In the genomic region with DNA sequence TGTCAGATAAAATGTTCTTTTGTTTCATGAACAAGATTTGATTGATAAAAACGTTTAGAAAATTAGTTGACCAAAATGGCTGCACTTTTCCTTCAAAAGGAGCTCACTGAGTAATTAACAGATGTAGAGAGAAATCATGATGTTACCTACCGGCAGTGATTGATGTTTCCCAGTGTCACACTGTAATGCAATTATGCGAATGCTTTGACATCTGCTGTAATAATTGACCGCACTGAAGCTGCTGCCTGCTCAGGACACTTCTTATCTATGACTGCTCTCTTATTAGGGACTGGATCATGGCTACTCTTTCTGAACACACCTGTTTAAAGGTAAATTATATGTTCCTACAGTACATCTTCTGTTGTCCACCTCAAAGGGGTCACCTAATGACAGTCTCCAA, we compare ENCODE assay signal across 19 cellular contexts.
DNase-seq lines count a peak whose midpoint lies in the region; ATAC-seq lines count a peak whose summit lies in the region.
"Had no signal": no experiment of that assay in that cellular context is flagged by ENCODE, and none has a peak within 500 bp of the region (broad histone marks: within the 10 kb centered on the region; RNA-seq: fewer than 3 reads in every experiment).

No MANE protein-coding gene starts in this region.

- H3K27me3 Mint-ChIP-seq in activated CD8-positive, alpha-beta T cell treated with anti-CD3 and anti-CD28 coated beads, Interleukin-2, amount 10 ng/mL, durations not matched to agents 7 days and 5 days (ENCODE audit: low read depth): peaks cover 10% of the 10 kb centered on the region
- peaks cover 6 to 10% of the 10 kb centered on the region in 2 donors for H3K27me3 Mint-ChIP-seq in T-cell

- no peak overlapping the region for H3K4me3 Mint-ChIP-seq in activated CD8-positive, alpha-beta T cell treated with anti-CD3 and anti-CD28 coated beads, Interleukin-2, amount 10 ng/mL, durations not matched to agents 7 days and 5 days
- no peak overlapping the region for H3K4me3 Mint-ChIP-seq in T-cell
- H3K4me3 Mint-ChIP-seq: CD4-positive, alpha-beta T cell; H9; T-helper 2 cell treated with Interferon-gamma antibody and Interleukin-4, amounts not matched to agents 5 μg/mL and 100 μg/mL, for 36 hours had no signal

- no peaks in the 10 kb centered on the region for H3K9me3 Mint-ChIP-seq in activated CD8-positive, alpha-beta T cell treated with anti-CD3 and anti-CD28 coated beads, Interleukin-2, amount 10 ng/mL, durations not matched to agents 7 days and 5 days (ENCODE audit: insufficient read depth)
- H3K9me3 Mint-ChIP-seq in T-cell: no peaks in the 10 kb centered on the region
- H3K9me3 Mint-ChIP-seq: CD4-positive, alpha-beta T cell; H9; T-helper 2 cell treated with Interferon-gamma antibody and Interleukin-4, amounts not matched to agents 5 μg/mL and 100 μg/mL, for 36 hours had no signal

- POLR2A ChIA-PET in activated CD8-positive, alpha-beta T cell treated with anti-CD3 and anti-CD28 coated beads, Interleukin-2, amount 10 ng/mL, durations not matched to agents 7 days and 5 days (lab: Charles Lee): interaction anchor here (0.6 kb wide), 1 partner anchor 212 kb away, joined by 4 read pairs; no protein-coding TSS in a partner anchor
- POLR2A ChIA-PET in T-cell (lab: Charles Lee): interaction anchor here (0.7 kb wide), 2 partner anchors 213 to 1781 kb away, joined by 4 read pairs; no protein-coding TSS in a partner anchor

- peak; percentile 21 for DNase-seq in NCI-H146 (lab: John Stamatoyannopoulos, UW)
- DNase-seq in NCI-H146 treated with DMSO at 0.1 percent for 48 hours (lab: John Stamatoyannopoulos, UW; ENCODE audit: unreplicated experiment): no peak
- DNase-seq in NCI-H2227 (lab: John Stamatoyannopoulos, UW; ENCODE audit: unreplicated experiment): peak; percentile 37
- DNase-seq in SK-N-DZ (ENCODE audit: low spot score): peak; percentile 93
- no peak for DNase-seq in activated CD8-positive, alpha-beta T cell treated with anti-CD3 and anti-CD28 coated beads, Interleukin-2, amount 10 ng/mL, durations not matched to agents 7 days and 5 days
- DNase-seq in NCI-H345 (lab: John Stamatoyannopoulos, UW): no peak
- no peak for DNase-seq in T-cell
- DNase-seq: ACHN; Caco-2; CD4-positive, alpha-beta T cell; GM23248; H9; NCI-H1105; NCI-H187; NCI-H226; NCI-H774 had no signal

- no peaks in the 10 kb centered on the region for H3K36me3 Mint-ChIP-seq in activated CD8-positive, alpha-beta T cell treated with anti-CD3 and anti-CD28 coated beads, Interleukin-2, amount 10 ng/mL, durations not matched to agents 7 days and 5 days (ENCODE audit: low read depth)
- H3K36me3 Mint-ChIP-seq in T-cell: no peaks in the 10 kb centered on the region

- no peak for ATAC-seq in activated CD8-positive, alpha-beta T cell treated with anti-CD3 and anti-CD28 coated beads, Interleukin-2, amount 10 ng/mL, durations not matched to agents 7 days and 5 days
- ATAC-seq in T-cell (replicated peaks in 1 of 4) (no peak), HG02970 (IDR thresholded peaks at IDR 0.05; ENCODE audit: low FRiP score, unreplicated experiment) (no peak)
- ATAC-seq: Right ventricle myocardium inferior had no signal

- no peaks in the 10 kb centered on the region for H3K4me1 Mint-ChIP-seq in activated CD8-positive, alpha-beta T cell treated with anti-CD3 and anti-CD28 coated beads, Interleukin-2, amount 10 ng/mL, durations not matched to agents 7 days and 5 days (ENCODE audit: low read depth)
- H3K4me1 Mint-ChIP-seq in T-cell: no peaks in the 10 kb centered on the region
- H3K4me1 Mint-ChIP-seq: H9 had no signal

- CTCF ChIA-PET in activated CD8-positive, alpha-beta T cell treated with anti-CD3 and anti-CD28 coated beads, Interleukin-2, amount 10 ng/mL, durations not matched to agents 7 days and 5 days (lab: Charles Lee): no interaction called here
- CTCF ChIA-PET in T-cell (lab: Charles Lee): interaction anchor here in 1 of 2 donors (0.6 kb wide), 1 partner anchor 55 kb away, joined by 3 read pairs; no protein-coding TSS in a partner anchor

- H3K27ac Mint-ChIP-seq in activated CD8-positive, alpha-beta T cell treated with anti-CD3 and anti-CD28 coated beads, Interleukin-2, amount 10 ng/mL, durations not matched to agents 7 days and 5 days: no peak overlapping the region
- H3K27ac Mint-ChIP-seq in T-cell: no peak overlapping the region
- H3K27ac Mint-ChIP-seq: CD4-positive, alpha-beta T cell; T-helper 2 cell treated with Interferon-gamma antibody and Interleukin-4, amounts not matched to agents 5 μg/mL and 100 μg/mL, for 36 hours had no signal

Comparison
In these comparisons a context has a peak if more than half of its experiments do, and no peak if none do; other contexts are left out.
1. DNase-seq: peak in NCI-H146 (single experiment), NCI-H2227 (single experiment) and SK-N-DZ (single experiment); none in NCI-H146 treated with DMSO at 0.1 percent for 48 hours (single experiment), activated CD8-positive, alpha-beta T cell treated with anti-CD3 and anti-CD28 coated beads, Interleukin-2, amount 10 ng/mL, durations not matched to agents 7 days and 5 days (single experiment), NCI-H345 (single experiment) and T-cell (0 of 34).